ENCODE assay signal across 1 cellular context in the genomic region with DNA sequence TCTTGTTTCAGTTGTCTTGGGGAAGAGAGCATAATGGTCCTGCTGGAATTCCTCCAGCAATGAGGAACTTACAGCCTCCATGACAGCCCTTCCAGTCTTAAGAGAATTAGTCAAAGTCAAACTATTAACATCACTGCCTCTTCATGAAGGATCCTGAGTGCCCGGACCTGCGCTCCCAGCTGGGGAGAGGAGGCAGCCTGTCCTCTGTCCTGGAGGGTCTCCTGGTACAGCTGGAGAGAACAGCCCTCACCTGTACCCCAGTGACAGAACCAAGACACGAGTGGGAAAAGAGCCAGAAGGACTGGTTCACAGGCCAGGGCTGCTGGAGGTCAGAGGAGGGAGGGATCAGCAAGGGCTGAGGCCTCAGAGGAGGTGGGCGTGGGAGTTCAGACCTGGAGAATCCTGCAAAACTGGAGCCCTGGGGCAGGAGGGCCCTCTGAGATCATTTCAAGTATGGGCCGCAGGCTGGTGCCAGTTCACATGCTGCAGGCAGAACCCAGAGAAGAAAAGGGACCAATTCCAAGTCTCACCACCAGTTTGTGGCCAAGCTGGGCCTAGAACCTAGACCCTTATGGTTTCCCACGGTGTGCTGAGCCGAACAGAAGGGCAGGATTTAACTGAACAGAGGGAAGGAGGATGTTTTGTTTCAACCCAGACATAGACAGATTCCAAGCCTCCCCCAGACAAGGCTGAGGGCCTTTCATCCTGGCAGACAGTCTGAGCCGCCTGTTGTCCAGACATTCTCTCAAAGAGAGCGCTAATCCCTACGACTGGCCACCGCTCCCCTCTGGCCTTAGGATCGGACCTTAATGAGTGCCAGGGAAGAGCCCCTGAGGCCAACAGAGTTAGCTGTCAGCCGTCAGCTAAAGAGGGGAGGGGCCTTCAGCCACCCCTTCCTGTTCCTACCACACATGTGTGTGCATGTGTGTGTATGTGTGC.
TF ChIP-seq lines count a peak whose summit lies in the region.

No MANE protein-coding gene starts in this region.

TF ChIP-seq in HEK293T, 16 proteins besides CTCF, POLR2A, EP300 and RAD21 (continued from another document):
- no peak for TF ChIP-seq PKNOX1 (IDR thresholded peaks at IDR 0.05)
- TF ChIP-seq CTBP1 (IDR thresholded peaks at IDR 0.05; ENCODE audit: borderline replicate concordance) = no peak
- TF ChIP-seq BHLHE40 (IDR thresholded peaks at IDR 0.05; ENCODE audit: borderline replicate concordance) = no peak
- no peak for TF ChIP-seq ELF4 (IDR thresholded peaks at IDR 0.05)
- TF ChIP-seq LEF1 (IDR thresholded peaks at IDR 0.05; ENCODE audit: borderline replicate concordance) = no peak
- no peak for TF ChIP-seq ARNT (IDR thresholded peaks at IDR 0.05)
- no peak for TF ChIP-seq TARDBP (IDR thresholded peaks at IDR 0.05)
- TF ChIP-seq HDGF (IDR thresholded peaks at IDR 0.05; ENCODE audit: borderline replicate concordance) = no peak
- TF ChIP-seq SUZ12 (IDR thresholded peaks at IDR 0.05) = no peak
